In the genomic region with DNA sequence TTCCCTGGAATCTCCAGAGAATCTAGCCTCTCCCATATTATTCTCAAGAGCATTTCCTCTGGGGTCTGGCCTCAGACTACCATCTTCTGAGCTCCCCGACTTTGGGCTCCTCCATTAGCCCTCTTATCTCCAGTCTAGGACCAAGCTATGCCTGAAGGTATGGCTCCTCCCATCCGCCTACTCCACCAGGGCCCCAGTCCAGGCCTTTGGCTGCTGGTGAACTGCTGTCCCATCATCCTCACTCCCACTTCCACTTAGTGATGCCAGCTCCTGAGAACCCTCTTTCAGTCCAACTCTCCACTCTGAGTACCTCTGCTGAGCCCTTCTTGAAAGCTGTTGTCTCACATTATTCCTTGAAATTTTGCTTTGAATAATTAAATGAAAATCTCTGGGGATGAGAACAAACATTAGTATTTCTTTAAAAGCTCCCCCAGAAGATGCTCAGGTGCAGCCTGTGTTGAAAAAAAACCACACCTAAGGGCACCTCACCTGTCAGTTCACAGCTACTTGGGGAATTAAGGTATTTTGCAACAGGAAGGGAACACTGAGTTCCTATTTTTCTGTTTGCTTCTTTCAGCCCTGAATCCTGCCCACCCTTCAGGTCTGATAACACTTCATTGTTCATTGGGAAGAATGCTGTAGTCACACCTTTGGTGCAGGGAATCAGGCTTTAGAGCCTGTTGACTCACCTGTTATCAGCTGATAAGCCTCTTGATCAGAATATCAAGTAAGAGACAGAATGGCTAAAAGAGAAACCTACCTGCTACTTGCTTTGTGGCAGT, we compare ENCODE assay signal across 26 cellular contexts. TPM values are rescaled to one million over a fixed set of nuclear protein-coding genes. Genes with fewer than 3 reads are reported as not detected.
"Had no signal": no experiment of that assay in that cellular context is flagged by ENCODE, and none has a peak within 500 bp of the region (broad histone marks: within the 10 kb centered on the region; RNA-seq: fewer than 3 reads in every experiment).

No MANE protein-coding gene starts in this region.

- H3K79me2 ChIP-seq: parathyroid adenoma had no signal

- H3K36me3 Mint-ChIP-seq: activated naive CD8-positive, alpha-beta T cell treated with anti-CD3 and anti-CD28 coated beads for 36 hours; stimulated activated memory B cell treated with anti-CD40 and anti-IgM and Interleukin-4, amounts not matched to agents 10 μg/mL and 1 μg/mL and 100 μg/mL, for 72 hours; type B pancreatic cell had no signal

- H3K4me3 Mint-ChIP-seq: activated B cell treated with CpG ODN at 0.5 μM for 24 hours; activated CD4-positive, alpha-beta T cell treated with anti-CD3 and anti-CD28 coated beads for 36 hours; activated naive CD8-positive, alpha-beta T cell treated with anti-CD3 and anti-CD28 coated beads for 36 hours; mesothelial cell of epicardium; nephron; stimulated activated memory B cell treated with anti-CD40 and anti-IgM and Interleukin-4, amounts not matched to agents 10 μg/mL and 1 μg/mL and 100 μg/mL, for 72 hours; T-helper 17 cell; type B pancreatic cell had no signal

- H3K27me3 Mint-ChIP-seq: activated B cell treated with CpG ODN at 0.5 μM for 24 hours; stimulated activated memory B cell treated with anti-CD40 and anti-IgM and Interleukin-4, amounts not matched to agents 10 μg/mL and 1 μg/mL and 100 μg/mL, for 72 hours; type B pancreatic cell had no signal

- H3K4me1 ChIP-seq: colonic mucosa, esophagus squamous epithelium, gastrocnemius medialis, parathyroid adenoma, testis had no signal

- H3K4me3 ChIP-seq: colonic mucosa, dorsolateral prefrontal cortex, esophagus squamous epithelium, gastrocnemius medialis, smooth muscle cell, testis had no signal

- H3K9me3 ChIP-seq: colonic mucosa, esophagus squamous epithelium, gastrocnemius medialis, testis had no signal

- H2AFZ ChIP-seq: parathyroid adenoma had no signal

- H3K36me3 ChIP-seq: colonic mucosa, esophagus squamous epithelium, gastrocnemius medialis had no signal

- DNase-seq: activated B cell treated with CpG ODN at 0.5 μM for 24 hours; activated CD4-positive, alpha-beta T cell treated with anti-CD3 and anti-CD28 coated beads for 36 hours; activated CD4-positive, alpha-beta T cell treated with anti-CD3 and anti-CD28 coated beads, Interleukin-2, amount 50 U/mL, for 48 hours; activated CD8-positive, alpha-beta memory T cell treated with anti-CD3 and anti-CD28 coated beads, Interleukin-2, amount 50 U/mL, for 48 hours; activated naive CD4-positive, alpha-beta T cell treated with Interleukin-2 at 50 U/mL for 16 hours; activated naive CD8-positive, alpha-beta T cell treated with anti-CD3 and anti-CD28 coated beads for 36 hours; activated T-cell treated with anti-CD3 and anti-CD28 coated beads, Interleukin-2, amount 50 U/mL, for 48 hours; colonic mucosa; dorsolateral prefrontal cortex; esophagus squamous epithelium; gastrocnemius medialis; hypothalamus; stimulated activated CD4-positive, alpha-beta T cell treated with anti-CD3 and anti-CD28 coated beads, Interleukin-15, amount 100 ng/mL, for 24 hours; SW 1271; T-helper 17 cell; testis had no signal

- H3K27me3 ChIP-seq: colonic mucosa, dorsolateral prefrontal cortex, esophagus squamous epithelium, gastrocnemius medialis, testis had no signal

- H3K27ac ChIP-seq: colonic mucosa, dorsolateral prefrontal cortex, esophagus squamous epithelium, gastrocnemius medialis, parathyroid adenoma, testis had no signal

- H3K9ac ChIP-seq: parathyroid adenoma had no signal

- H3K9me3 Mint-ChIP-seq: activated B cell treated with CpG ODN at 0.5 μM for 24 hours; activated naive CD8-positive, alpha-beta T cell treated with anti-CD3 and anti-CD28 coated beads for 36 hours; nephron; stimulated activated memory B cell treated with anti-CD40 and anti-IgM and Interleukin-4, amounts not matched to agents 10 μg/mL and 1 μg/mL and 100 μg/mL, for 72 hours; type B pancreatic cell had no signal

- ATAC-seq: activated CD4-positive, alpha-beta T cell treated with anti-CD3 and anti-CD28 coated beads for 36 hours; gastrocnemius medialis; sciatic nerve; stimulated activated memory B cell treated with anti-CD40 and anti-IgM and Interleukin-4, amounts not matched to agents 10 μg/mL and 1 μg/mL and 100 μg/mL, for 72 hours; T-helper 17 cell had no signal

- H3K27ac Mint-ChIP-seq: activated B cell treated with CpG ODN at 0.5 μM for 24 hours; activated CD4-positive, alpha-beta T cell treated with anti-CD3 and anti-CD28 coated beads for 36 hours; activated naive CD8-positive, alpha-beta T cell treated with anti-CD3 and anti-CD28 coated beads for 36 hours; mesothelial cell of epicardium; nephron; stimulated activated memory B cell treated with anti-CD40 and anti-IgM and Interleukin-4, amounts not matched to agents 10 μg/mL and 1 μg/mL and 100 μg/mL, for 72 hours; T-helper 17 cell; type B pancreatic cell had no signal

- H3K4me2 ChIP-seq: smooth muscle cell had no signal

- H3K4me1 Mint-ChIP-seq: activated B cell treated with CpG ODN at 0.5 μM for 24 hours; activated CD4-positive, alpha-beta T cell treated with anti-CD3 and anti-CD28 coated beads for 36 hours; activated naive CD8-positive, alpha-beta T cell treated with anti-CD3 and anti-CD28 coated beads for 36 hours; nephron; stimulated activated memory B cell treated with anti-CD40 and anti-IgM and Interleukin-4, amounts not matched to agents 10 μg/mL and 1 μg/mL and 100 μg/mL, for 72 hours; T-helper 17 cell had no signal

RNA-seq across cellular contexts. Expression of gene CLDN18, which starts 9.5 kb away (rescaled TPM):
- total RNA-seq: activated B cell treated with CpG ODN at 0.5 μM for 24 hours; activated CD4-positive, alpha-beta T cell treated with anti-CD3 and anti-CD28 coated beads for 36 hours; activated CD8-positive, alpha-beta memory T cell treated with anti-CD3 and anti-CD28 coated beads for 36 hours; activated naive CD8-positive, alpha-beta T cell treated with anti-CD3 and anti-CD28 coated beads for 36 hours; bronchial epithelial cell; dorsolateral prefrontal cortex; gastrocnemius medialis; mesothelial cell of epicardium; myocyte; smooth muscle cell; T-helper 17 cell had no signal
